ENCODE assay signal across 20 cellular contexts in the genomic region with DNA sequence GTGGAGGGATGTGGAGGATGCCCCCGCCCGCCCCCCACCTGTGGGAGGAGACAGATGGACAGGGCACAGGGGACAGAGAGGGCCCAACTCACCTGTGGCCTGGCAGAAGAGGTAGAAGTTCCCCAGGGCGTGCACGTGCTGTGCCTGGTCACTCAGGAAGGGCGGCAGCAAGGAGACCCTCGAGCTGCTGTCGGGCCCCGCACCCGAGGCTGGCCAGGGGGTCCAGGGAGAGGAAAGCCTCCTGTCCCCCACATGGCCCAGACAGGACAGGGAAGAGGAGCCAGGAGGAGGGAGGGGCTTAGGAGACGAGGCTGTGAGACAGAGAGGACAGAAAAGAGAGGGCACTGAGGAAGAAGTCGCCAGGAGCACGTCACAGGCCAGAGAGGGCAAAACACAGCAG. TPM values are rescaled to one million over a fixed set of nuclear protein-coding genes. Genes with fewer than 3 reads are reported as not detected.
DNase-seq lines count a peak whose midpoint lies in the region; ATAC-seq and TF ChIP-seq lines count a peak whose summit lies in the region.
"Had no signal": no experiment of that assay in that cellular context is flagged by ENCODE, and none has a peak within 500 bp of the region (broad histone marks: within the 10 kb centered on the region; RNA-seq: fewer than 3 reads in every experiment).

No MANE protein-coding gene starts in this region.

- H3K4me2 ChIP-seq in IMR-90 (ENCODE audit: low read depth, low read length), result no peak overlapping the region

- ATAC-seq in IMR-90 (ENCODE audit: low read depth) (no peak), GM18873 (IDR thresholded peaks at IDR 0.05; ENCODE audit: low FRiP score, unreplicated experiment) (no peak)
- no peak for ATAC-seq in activated naive CD8-positive, alpha-beta T cell treated with anti-CD3 and anti-CD28 coated beads, Interleukin-2, amount 50 U/mL, for 24 hours
- ATAC-seq: heart left ventricle, lower lobe of right lung had no signal

- no peak for TF ChIP-seq CTCF in IMR-90 (conservative IDR thresholded peaks at IDR 0.05; ENCODE audit: low read depth, low read length)
- TF ChIP-seq CTCF in neutrophil (IDR thresholded peaks at IDR 0.05), result no peak

- H3K18ac ChIP-seq in IMR-90 (ENCODE audit: low read depth, low read length), result peak overlapping the region; percentile 47; the same call in 1 of the 2 replicates

- WGBS in IMR-90 (ENCODE audit: extremely low coverage in 2 of 2, insufficient read length in 1 of 2), 2 experiments, result no CpG with 5 or more reads among the region's 12 CpGs

- peaks cover 4% of the 10 kb centered on the region; the same call in 1 of the 2 replicates for H3K9me1 ChIP-seq in IMR-90 (ENCODE audit: insufficient read depth, low read length)

- H4K91ac ChIP-seq in IMR-90 (ENCODE audit: insufficient read depth, low read depth, low read length), result 0 out of 2 replicates have a peak overlapping the region, but pooled peaks have one; percentile 17

- no peak overlapping the region for H3K56ac ChIP-seq in IMR-90 (ENCODE audit: extremely low read depth, insufficient read depth, low read length)

- in situ Hi-C loops in IMR-90 (cut with MboI; ENCODE audit: low sequenced_read_pairs), result no loop called here

- no peak for TF ChIP-seq RAD21 in IMR-90 (IDR thresholded peaks at IDR 0.05; ENCODE audit: low read length)

- H3K79me1 ChIP-seq in IMR-90 (ENCODE audit: low read depth in 1 of 2, low read length in 2 of 2), result no peaks in the 10 kb centered on the region

- H2BK120ac ChIP-seq in IMR-90 (ENCODE audit: low read depth, low read length), result peak overlapping the region; percentile 51

- H3K9me3 ChIP-seq in IMR-90 (ENCODE audit: control insufficient read depth, insufficient read depth, low read length) (no peaks in the 10 kb centered on the region), neutrophil (no peaks in the 10 kb centered on the region)
- H3K9me3 ChIP-seq: heart left ventricle, lower lobe of right lung, suprapubic skin had no signal

- no peaks in the 10 kb centered on the region for H3K27me3 Mint-ChIP-seq in T-helper 2 cell treated with Interferon-gamma antibody and Interleukin-4, amounts not matched to agents 5 μg/mL and 100 μg/mL, for 36 hours (ENCODE audit: low read depth)
- no peaks in the 10 kb centered on the region for H3K27me3 Mint-ChIP-seq in activated naive CD8-positive, alpha-beta T cell treated with anti-CD3 and anti-CD28 coated beads, Interleukin-2, amount 50 U/mL, for 24 hours

- H3K9ac ChIP-seq in IMR-90 (ENCODE audit: low read depth, low read length), result no peak overlapping the region

- H3K36me3 Mint-ChIP-seq in T-helper 2 cell treated with Interferon-gamma antibody and Interleukin-4, amounts not matched to agents 5 μg/mL and 100 μg/mL, for 36 hours (ENCODE audit: low read depth), result peaks cover 69% of the 10 kb centered on the region
- H3K36me3 Mint-ChIP-seq in activated naive CD8-positive, alpha-beta T cell treated with anti-CD3 and anti-CD28 coated beads, Interleukin-2, amount 50 U/mL, for 24 hours (ENCODE audit: low read depth), result peaks cover 47% of the 10 kb centered on the region

- peaks cover 76% of the 10 kb centered on the region for H3K4me1 Mint-ChIP-seq in T-helper 2 cell treated with Interferon-gamma antibody and Interleukin-4, amounts not matched to agents 5 μg/mL and 100 μg/mL, for 36 hours (ENCODE audit: low read depth)
- H3K4me1 Mint-ChIP-seq in activated naive CD8-positive, alpha-beta T cell treated with anti-CD3 and anti-CD28 coated beads, Interleukin-2, amount 50 U/mL, for 24 hours, result peaks cover 56% of the 10 kb centered on the region

- H3K4me1 ChIP-seq in IMR-90 (ENCODE audit: control insufficient read depth, insufficient read depth, low read length) (peaks cover 18% of the 10 kb centered on the region), neutrophil (ENCODE audit: control insufficient read depth in 1 of 2, insufficient read depth in 1 of 2, low read depth in 1 of 2, low read length in 1 of 2) (peaks cover 36 to 65% of the 10 kb centered on the region in 2 experiments)
- H3K4me1 ChIP-seq: lower lobe of right lung had no signal

- no peak overlapping the region for H2AK9ac ChIP-seq in IMR-90 (replicated peaks; ENCODE audit: low read depth, low read length, poor library complexity)

- H3K4me3 ChIP-seq in IMR-90 (ENCODE audit: insufficient read depth, low read depth, low read length), result no peak overlapping the region
- no peak overlapping the region for H3K4me3 ChIP-seq in neutrophil (ENCODE audit: low read depth in 1 of 2, low read length in 1 of 2)
- H3K4me3 ChIP-seq: heart left ventricle, lower lobe of right lung, skin epidermis, suprapubic skin had no signal

- no peak overlapping the region for H2BK20ac ChIP-seq in IMR-90 (ENCODE audit: low read depth, low read length)

- no TSS peak for BruUV-seq in IMR-90 (replicated peaks; lab: Mats Ljungman, UMichigan)

- H3K23ac ChIP-seq in IMR-90 (ENCODE audit: low read depth, low read length), result no peak overlapping the region

- H2AK5ac ChIP-seq in IMR-90 (ENCODE audit: low read depth, low read length), result peak overlapping the region; percentile 15

- intact Hi-C loops in IMR-90 (cut with micrococcal nuclease), result no loop called here

- H3K14ac ChIP-seq in IMR-90 (replicated peaks; ENCODE audit: low read depth, low read length), result no peak overlapping the region; the same call in 1 of the 2 replicates

- H2BK15ac ChIP-seq in IMR-90 (ENCODE audit: low read depth, low read length), result no peak overlapping the region

- H3K36me3 ChIP-seq in IMR-90 (ENCODE audit: control insufficient read depth, insufficient read depth, low read length), result peaks cover 14% of the 10 kb centered on the region; the same call in 1 of the 2 replicates
- H3K36me3 ChIP-seq in neutrophil, result peaks cover 85% of the 10 kb centered on the region

- no peak overlapping the region for H2AFZ ChIP-seq in IMR-90 (replicated peaks; ENCODE audit: low read length, poor library complexity)

- peak overlapping the region; percentile 30; the same call in 1 of the 2 replicates for H4K5ac ChIP-seq in IMR-90 (ENCODE audit: low read depth, low read length)

- CTCF ChIA-PET in IMR-90 (lab: Yijun Ruan, JAX), result interaction anchor here (1.0 to 2.3 kb wide), 2 partner anchors 55 to 172 kb away, joined by 4 to 7 read pairs; no protein-coding TSS in a partner anchor

- dilution Hi-C loops in IMR-90 (cut with HindIII; ENCODE audit: low sequenced_read_pairs, unreplicated experiment), result no loop called here

- no peaks in the 10 kb centered on the region for H3K9me3 Mint-ChIP-seq in T-helper 2 cell treated with Interferon-gamma antibody and Interleukin-4, amounts not matched to agents 5 μg/mL and 100 μg/mL, for 36 hours
- H3K9me3 Mint-ChIP-seq in activated naive CD8-positive, alpha-beta T cell treated with anti-CD3 and anti-CD28 coated beads, Interleukin-2, amount 50 U/mL, for 24 hours, result no peaks in the 10 kb centered on the region

- H4K20me1 ChIP-seq in IMR-90 (ENCODE audit: insufficient read depth, low read length), result no peaks in the 10 kb centered on the region

- peak overlapping the region; percentile 66 for H3K27ac Mint-ChIP-seq in T-helper 2 cell treated with Interferon-gamma antibody and Interleukin-4, amounts not matched to agents 5 μg/mL and 100 μg/mL, for 36 hours
- peak overlapping the region; percentile 70 for H3K27ac Mint-ChIP-seq in activated naive CD8-positive, alpha-beta T cell treated with anti-CD3 and anti-CD28 coated beads, Interleukin-2, amount 50 U/mL, for 24 hours

- H3K4me3 Mint-ChIP-seq in T-helper 2 cell treated with Interferon-gamma antibody and Interleukin-4, amounts not matched to agents 5 μg/mL and 100 μg/mL, for 36 hours, result no peak overlapping the region
- no peak overlapping the region for H3K4me3 Mint-ChIP-seq in activated naive CD8-positive, alpha-beta T cell treated with anti-CD3 and anti-CD28 coated beads, Interleukin-2, amount 50 U/mL, for 24 hours

- H4K8ac ChIP-seq in IMR-90 (ENCODE audit: low read depth in 2 of 2, low read length in 2 of 2), result peak overlapping the region in 1 of 2 experiments; percentile 6; a peak in 1 of 4 replicates

- H3K27ac ChIP-seq in IMR-90 (ENCODE audit: insufficient read depth, low read length), result peak overlapping the region; percentile 23; the same call in 1 of the 2 replicates
- H3K27ac ChIP-seq in neutrophil, result peak overlapping the region; percentile 75
- H3K27ac ChIP-seq: heart left ventricle, lower lobe of right lung, skin epidermis, suprapubic skin had no signal

- no peak for TF ChIP-seq POLR2A in IMR-90 (IDR thresholded peaks at IDR 0.05; ENCODE audit: low read depth, low read length)

- no peak overlapping the region for H2BK5ac ChIP-seq in IMR-90 (ENCODE audit: low read depth, low read length, poor library complexity, severe bottlenecking)

- POLR2A ChIA-PET in IMR-90 (lab: Charles Lee; ENCODE audit: unreplicated experiment), result no interaction called here

- peak overlapping the region; percentile 70; the same call in 1 of the 2 replicates for H3K4ac ChIP-seq in IMR-90 (ENCODE audit: low read depth, low read length)

- DNase-seq in T-helper 2 cell treated with Interferon-gamma antibody and Interleukin-4, amounts not matched to agents 5 μg/mL and 100 μg/mL, for 36 hours (ENCODE audit: low spot score), result no peak
- DNase-seq in T-helper 2 cell (no peak), IMR-90 (no peak), SIG-M5 treated with dmso at 0.1 percent for 504 hours (lab: John Stamatoyannopoulos, UW; ENCODE audit: unreplicated experiment) (no peak)
- DNase-seq in activated naive CD8-positive, alpha-beta T cell treated with anti-CD3 and anti-CD28 coated beads, Interleukin-2, amount 50 U/mL, for 24 hours, result no peak
- DNase-seq in activated CD4-positive, CD25-positive, alpha-beta regulatory T cell (lab: John Stamatoyannopoulos, UW), result no peak
- DNase-seq: 8988T; anterior cingulate cortex; C1 segment of cervical spinal cord; cerebellar nuclear complex; DMS53; heart left ventricle; lower lobe of right lung; NCI-H1105 treated with DMSO at 0.1 percent for 48 hours; NCI-H526 treated with DMSO at 0.1 percent for 48 hours; stimulated activated CD4-positive, alpha-beta T cell treated with anti-CD3 and anti-CD28 coated beads, Interleukin-2, amount 100 ng/mL, for 48 hours had no signal

- no peaks in the 10 kb centered on the region for H3K27me3 ChIP-seq in IMR-90 (ENCODE audit: control insufficient read depth, insufficient read depth, low read length)
- no peaks in the 10 kb centered on the region for H3K27me3 ChIP-seq in neutrophil
- H3K27me3 ChIP-seq: heart left ventricle, suprapubic skin had no signal

TF ChIP-seq in IMR-90, 13 proteins besides CTCF, POLR2A, EP300 and RAD21 (continues in another document):
- TF ChIP-seq RCOR1 (IDR thresholded peaks at IDR 0.05; ENCODE audit: insufficient replicate concordance, low read length) (no peak), CEBPB (IDR thresholded peaks at IDR 0.05; ENCODE audit: low read depth, low read length) (no peak), BHLHE40 (IDR thresholded peaks at IDR 0.05; ENCODE audit: low read depth, low read length) (no peak), MAFK (IDR thresholded peaks at IDR 0.05; ENCODE audit: low read depth, low read length) (no peak)

RNA-seq across cellular contexts. Expression of gene SECISBP2, which starts 58.4 kb away (rescaled TPM):
- 18.8 and 19.7 TPM in 2 replicates for total RNA-seq in IMR-90 (2012; rRNA removed)
- 14.4 and 16.4 TPM in 2 replicates for polyA plus RNA-seq in IMR-90 (2012; rRNA removed)
- polyA plus RNA-seq in IMR-90 (2012; cell fraction: cytosol; rRNA removed), result 5.2 and 5.9 TPM in 2 replicates
- polyA plus RNA-seq in IMR-90 (2012; cell fraction: nucleus; rRNA removed; ENCODE audit: low replicate concordance), result 28.0 and 65.2 TPM in 2 replicates
